Comparison of ENCODE assay signal across 8 cellular contexts in genomic region chr11:104918113-104918824, GRCh38. TPM values are rescaled to one million over a fixed set of nuclear protein-coding genes. Genes with fewer than 3 reads are reported as not detected.
DNase-seq lines count a peak whose midpoint lies in the region; ATAC-seq and TF ChIP-seq lines count a peak whose summit lies in the region.

No MANE protein-coding gene starts in this region.

- H3K27ac Mint-ChIP-seq in activated naive CD8-positive, alpha-beta T cell treated with anti-CD3 and anti-CD28 coated beads for 36 hours = peak overlapping the region; percentile 87

- H3K36me3 ChIP-seq in left lung (no peaks in the 10 kb centered on the region), transverse colon (no peaks in the 10 kb centered on the region)

- H3K4me1 Mint-ChIP-seq in activated naive CD8-positive, alpha-beta T cell treated with anti-CD3 and anti-CD28 coated beads for 36 hours = peaks cover 42% of the 10 kb centered on the region

- H3K4me3 Mint-ChIP-seq in activated naive CD8-positive, alpha-beta T cell treated with anti-CD3 and anti-CD28 coated beads for 36 hours = peak overlapping the region; percentile 69

- no peaks in the 10 kb centered on the region for H3K9me3 ChIP-seq in left lung
- H3K9me3 ChIP-seq in transverse colon = no peaks in the 10 kb centered on the region

- in situ Hi-C loops in transverse colon (cut with MboI; ENCODE audit: low pct_ligation_motif_present in 1 of 4, low pct_unique_long_range_greater_than_20kb in 1 of 4, low sequenced_read_pairs in 3 of 4) = no loop called here

- DNase-seq in activated naive CD8-positive, alpha-beta T cell treated with anti-CD3 and anti-CD28 coated beads for 36 hours = no peak
- DNase-seq in left lung = no peak
- DNase-seq in transverse colon = no peak
- DNase-seq in iPS-NIHi11 (ENCODE audit: low spot score) = no peak
- no peak for DNase-seq in nucleus accumbens (lab: John Stamatoyannopoulos, UW)
- DNase-seq in NCI-H526 treated with DMSO at 0.1 percent for 48 hours (lab: John Stamatoyannopoulos, UW) = no peak

- TF ChIP-seq EP300 in transverse colon (IDR thresholded peaks at IDR 0.05; ENCODE audit: low read depth) = no peak

- ATAC-seq in GM18499 (IDR thresholded peaks at IDR 0.05; ENCODE audit: insufficient read depth, unreplicated experiment) (peak; percentile 77), HG02885 (IDR thresholded peaks at IDR 0.05; ENCODE audit: poor library complexity, unreplicated experiment) (peak; percentile 77), left lung (peak; percentile 88)

- WGBS in transverse colon (ENCODE audit: low coverage in 1 of 2), 2 donors = 8 to 12% methylated on average over 6 of the region's 6 CpGs

- H3K9me3 Mint-ChIP-seq in activated naive CD8-positive, alpha-beta T cell treated with anti-CD3 and anti-CD28 coated beads for 36 hours = peaks cover 9% of the 10 kb centered on the region

- no peak for TF ChIP-seq POLR2A in transverse colon (IDR thresholded peaks at IDR 0.05)

- no peaks in the 10 kb centered on the region for H3K27me3 Mint-ChIP-seq in activated naive CD8-positive, alpha-beta T cell treated with anti-CD3 and anti-CD28 coated beads for 36 hours

- TF ChIP-seq CTCF in left lung (IDR thresholded peaks at IDR 0.05) (no peak), transverse colon (IDR thresholded peaks at IDR 0.05) (no peak)

- H3K27ac ChIP-seq in left lung = peak overlapping the region; percentile 80 to 88
- H3K27ac ChIP-seq in transverse colon = peak overlapping the region; percentile 64 to 79 (median 72)

- intact Hi-C loops in left lung (cut with DNase I) = no loop called here
- intact Hi-C loops in transverse colon (cut with DNase I; ENCODE audit: low total_unique reads) = no loop called here

- H3K27me3 ChIP-seq in left lung (no peaks in the 10 kb centered on the region), transverse colon (no peaks in the 10 kb centered on the region)

- H3K4me3 ChIP-seq in left lung (peak overlapping the region; percentile 24 to 43), transverse colon (peak overlapping the region; percentile 27 to 48 (median 33))

- peaks cover 5% of the 10 kb centered on the region for H3K36me3 Mint-ChIP-seq in activated naive CD8-positive, alpha-beta T cell treated with anti-CD3 and anti-CD28 coated beads for 36 hours

- H3K4me1 ChIP-seq in left lung (peaks cover 0 to 14% of the 10 kb centered on the region in 2 donors), transverse colon (peaks cover 0 to 30% (median 11%) of the 10 kb centered on the region in 4 donors)

RNA-seq across cellular contexts. Expression of gene CASP12, which starts 20.0 kb away (rescaled TPM):
- total RNA-seq in activated naive CD8-positive, alpha-beta T cell treated with anti-CD3 and anti-CD28 coated beads for 36 hours = not detected
- total RNA-seq in left lung (1 to 10 TPM in 1 of 2 donors, under 1 TPM in 1; 0.61 to 1.2 TPM), transverse colon (1 to 10 TPM in 1 of 4 donors, under 1 TPM in 1, not detected in 2; 0.27 to 1.9 TPM)

RNA-seq across cellular contexts. Expression of gene CASP4, which starts 50.1 kb away (rescaled TPM):
- total RNA-seq in activated naive CD8-positive, alpha-beta T cell treated with anti-CD3 and anti-CD28 coated beads for 36 hours = 10 to 100 TPM; 43.9 to 51.8 TPM
- 100 to 1,000 TPM in 1 of 2 donors, 10 to 100 TPM in 1; 91.8 to 103 TPM for total RNA-seq in left lung
- 10 to 100 TPM; 36.4 to 86.3 (median 49.8) TPM for total RNA-seq in transverse colon
